In genomic region chr3:133661454-133662255, GRCh38 we compare ENCODE assay signal across 8 cellular contexts. TPM values are rescaled to one million over a fixed set of nuclear protein-coding genes. Genes with fewer than 3 reads are reported as not detected.
A peak's percentile ranks its signal among the peaks of the same experiment; 100 is the strongest.
DNase-seq lines count a peak whose midpoint lies in the region; ATAC-seq and TF ChIP-seq lines count a peak whose summit lies in the region.

Gene TOPBP1 (minus strand): TSS chr3:133661941. CDS start chr3:133661127, 814 bp downstream.

- peak within 1 kb of the TSS; percentile 99 for H3K14ac ChIP-seq in trophoblast cell (ENCODE audit: low read length)

- no peak within 1 kb of the TSS for H2BK12ac ChIP-seq in trophoblast cell (ENCODE audit: low read length)

- peak within 1 kb of the TSS; percentile 96 for H4K91ac ChIP-seq in trophoblast cell (ENCODE audit: low read depth, low read length)

- H3K27me3 ChIP-seq in adipocyte (replicated peaks; ENCODE audit: control insufficient read depth, insufficient read depth, low read length) (no peaks in the 10 kb centered on the region), trophoblast cell (ENCODE audit: insufficient read depth, low read length) (no peaks in the 10 kb centered on the region), tibial nerve (no peaks in the 10 kb centered on the region)

- H3K4me2 ChIP-seq in trophoblast cell (ENCODE audit: low read length) = peak within 1 kb of the TSS; percentile 96

- TF ChIP-seq CTCF in GM13977 (IDR thresholded peaks at IDR 0.05; ENCODE audit: extremely low read depth, insufficient read depth, missing control alignments) (no peak), tibial nerve (IDR thresholded peaks at IDR 0.05) (no peak)

- peak within 1 kb of the TSS; percentile 89 for H3K4ac ChIP-seq in trophoblast cell (ENCODE audit: low read depth, low read length)

- peaks cover 17% of the 10 kb centered on the region for H3K36me3 ChIP-seq in adipocyte (ENCODE audit: control insufficient read depth, insufficient read depth, low read length, severe bottlenecking)
- peaks cover 6 to 12% of the 10 kb centered on the region in 2 experiments for H3K36me3 ChIP-seq in trophoblast cell (ENCODE audit: control insufficient read depth in 1 of 2, insufficient read depth in 2 of 2, low read length in 2 of 2)
- H3K36me3 ChIP-seq in tibial nerve = peaks cover 0 to 25% (median 0%) of the 10 kb centered on the region in 3 donors

- peak within 1 kb of the TSS; percentile 95 for H3K9ac ChIP-seq in adipocyte (ENCODE audit: low read length)
- peak within 1 kb of the TSS; percentile 98 for H3K9ac ChIP-seq in trophoblast cell (ENCODE audit: low read length)

- peak within 1 kb of the TSS; percentile 99 for H3K4me3 ChIP-seq in adipocyte (ENCODE audit: low read length)
- H3K4me3 ChIP-seq in trophoblast cell (ENCODE audit: low read depth, low read length) = peak within 1 kb of the TSS; percentile 95
- peak within 1 kb of the TSS; percentile 61 to 100 (median 81) for H3K4me3 ChIP-seq in tibial nerve

- H3K79me2 ChIP-seq in trophoblast cell (ENCODE audit: control insufficient read depth, insufficient read depth, low read length, poor library complexity) = peaks cover 7% of the 10 kb centered on the region

- peak in 1 of 2 donors; percentile 17 for TF ChIP-seq POLR2A in tibial nerve (IDR thresholded peaks at IDR 0.05)

- TF ChIP-seq EP300 in tibial nerve (IDR thresholded peaks at IDR 0.05) = peak in 1 of 2 donors; percentile 59

- peak within 1 kb of the TSS; percentile 52 for H2AK5ac ChIP-seq in trophoblast cell (ENCODE audit: low read length)

- peaks cover 13% of the 10 kb centered on the region for H3K4me1 ChIP-seq in adipocyte (ENCODE audit: control insufficient read depth, insufficient read depth, low read length)
- H3K4me1 ChIP-seq in trophoblast cell (ENCODE audit: control insufficient read depth in 1 of 2, insufficient read depth in 2 of 2, low read length in 2 of 2) = peaks cover 3 to 5% of the 10 kb centered on the region in 2 experiments
- H3K4me1 ChIP-seq in tibial nerve = peaks cover 0 to 34% (median 7%) of the 10 kb centered on the region in 4 donors

- H3K18ac ChIP-seq in trophoblast cell (ENCODE audit: low read length) = peak within 1 kb of the TSS; percentile 98

- H3K23ac ChIP-seq in trophoblast cell (ENCODE audit: low read length) = no peak within 1 kb of the TSS

- H4K8ac ChIP-seq in trophoblast cell (ENCODE audit: low read depth, low read length) = peak within 1 kb of the TSS; percentile 98

- in situ Hi-C loops in GM13977 (cut with MboI; ENCODE audit: low pct_unique_long_range_greater_than_20kb, low sequenced_read_pairs, unreplicated experiment) = no loop called here

- DNase-seq in GM13977 (ENCODE audit: low spot score) (peak; percentile 95), NCI-H1436 (lab: John Stamatoyannopoulos, UW) (peak; percentile 92), T follicular helper cell (ENCODE audit: low read depth) (peak; percentile 76), adipocyte (ENCODE audit: low read depth) (peak; percentile 89), cardiac septum (ENCODE audit: low spot score) (peak; percentile 94), trophoblast cell (peak; percentile 52 to 81), tibial nerve (ENCODE audit: low spot score in 2 of 2) (peak; percentile 30 to 61)

- H3K79me1 ChIP-seq in trophoblast cell (ENCODE audit: low read length) = peaks cover 7% of the 10 kb centered on the region

- H3K27ac ChIP-seq in trophoblast cell (ENCODE audit: low read depth, low read length) (peak within 1 kb of the TSS; percentile 85), tibial nerve (peak within 1 kb of the TSS; percentile 71 to 88 (median 84))

- peak within 1 kb of the TSS; percentile 96 for H2AFZ ChIP-seq in trophoblast cell (ENCODE audit: insufficient read depth, low read length, poor library complexity)

- H2BK120ac ChIP-seq in trophoblast cell (ENCODE audit: insufficient read depth, low read length, poor library complexity) = peak within 1 kb of the TSS; percentile 60

- intact Hi-C loops in cardiac septum (cut with DNase I) = loop anchor here (5.0 to 10.0 kb wide), 4 partner anchors 89 to 263 kb away; partner anchors contain the start of genes CDV3, RAB6B and SRPRB

- ATAC-seq in HG02840 (IDR thresholded peaks at IDR 0.05; ENCODE audit: low FRiP score, unreplicated experiment) = peak; percentile 91

- no CpG with 5 or more reads among the region's 57 CpGs for WGBS in trophoblast cell (ENCODE audit: extremely low coverage, insufficient coverage, insufficient read length)
- WGBS in tibial nerve, 2 donors = 0 to 1% methylated on average over 31 to 43 of the region's 57 CpGs

- H3K9me3 ChIP-seq in adipocyte (ENCODE audit: control insufficient read depth, low read length) = no peaks in the 10 kb centered on the region
- H3K9me3 ChIP-seq in trophoblast cell (ENCODE audit: insufficient read depth, low read depth, low read length) = no peaks in the 10 kb centered on the region
- H3K9me3 ChIP-seq in tibial nerve = no peaks in the 10 kb centered on the region

- peak within 1 kb of the TSS; percentile 95 for H2BK5ac ChIP-seq in trophoblast cell (ENCODE audit: low read depth, low read length, poor library complexity)

- H4K12ac ChIP-seq in trophoblast cell (ENCODE audit: low read depth, low read length) = peak within 1 kb of the TSS; percentile 98

RNA-seq across cellular contexts. Expression of gene TOPBP1, which starts in this region (rescaled TPM):
- total RNA-seq in cardiac septum (11.0 TPM), tibial nerve (10 to 100 TPM; 17.0 to 39.3 (median 22.1) TPM)
- 33.0 and 33.2 TPM in 2 replicates for polyA plus RNA-seq in trophoblast cell (2013)

Comparison
In these comparisons a context has a peak if more than half of its experiments do, and no peak if none do; other contexts are left out.
1. Peak in every context shown above with its lines: DNase-seq, ATAC-seq, H3K4me3 ChIP-seq and H3K27ac ChIP-seq.